In genomic region chr20:63658749-63659187, GRCh38 we compare ENCODE assay signal across 8 cellular contexts. TPM values are rescaled to one million over a fixed set of nuclear protein-coding genes. Genes with fewer than 3 reads are reported as not detected.
DNase-seq lines count a peak whose midpoint lies in the region; ATAC-seq lines count a peak whose summit lies in the region.

No MANE protein-coding gene starts in this region.

- ATAC-seq in GM21528 (IDR thresholded peaks at IDR 0.05; ENCODE audit: low FRiP score, unreplicated experiment) = peak; percentile 26

- H3K27me3 ChIP-seq in mononuclear cell (ENCODE audit: insufficient read depth, low read length) = no peaks in the 10 kb centered on the region

- no peaks in the 10 kb centered on the region for H3K9me3 ChIP-seq in mononuclear cell (ENCODE audit: low read depth, low read length)

- peak; percentile 84 for DNase-seq in CD1c-positive myeloid dendritic cell (ENCODE audit: extremely low spot score)
- DNase-seq in MV-4-11 (lab: John Stamatoyannopoulos, UW) = peak; percentile 33
- peak; percentile 22 for DNase-seq in dedifferentiated amniotic fluid mesenchymal stem cell (ENCODE audit: extremely low spot score)
- no peak for DNase-seq in mucosa of gallbladder (ENCODE audit: low spot score)
- no peak for DNase-seq in islet precursor cell
- DNase-seq in OCI-M2 (lab: John Stamatoyannopoulos, UW; ENCODE audit: unreplicated experiment) = no peak

- H3K4me1 ChIP-seq in mononuclear cell (ENCODE audit: insufficient read depth, low read length) = peaks cover 30% of the 10 kb centered on the region

- peak overlapping the region; percentile 87 for H3K4me3 ChIP-seq in mononuclear cell (ENCODE audit: low read length)

RNA-seq across cellular contexts. Expression of gene RTEL1, which starts 0.7 kb away (rescaled TPM):
- 5.7 TPM for total RNA-seq in mononuclear cell
- 30.2 TPM for total RNA-seq in mucosa of gallbladder

RNA-seq across cellular contexts. Expression of gene STMN3, which starts 5.5 kb away (rescaled TPM):
- total RNA-seq in mononuclear cell (14.5 TPM), mucosa of gallbladder (11.1 TPM)

RNA-seq across cellular contexts. Expression of gene GMEB2, which starts 31.9 kb away (rescaled TPM):
- total RNA-seq in mononuclear cell (27.1 TPM), mucosa of gallbladder (12.1 TPM)

RNA-seq across cellular contexts. Expression of gene TNFRSF6B, which starts 37.7 kb away (rescaled TPM):
- not detected for total RNA-seq in mononuclear cell
- total RNA-seq in mucosa of gallbladder = 3.2 TPM

RNA-seq across cellular contexts. Expression of gene ARFRP1, which starts 49.0 kb away (rescaled TPM):
- total RNA-seq in mononuclear cell (13.5 TPM), mucosa of gallbladder (52.2 TPM)

Comparison
In these comparisons a context has a peak if more than half of its experiments do, and no peak if none do; other contexts are left out.
1. DNase-seq: peak in CD1c-positive myeloid dendritic cell (single experiment), MV-4-11 (single experiment) and dedifferentiated amniotic fluid mesenchymal stem cell (single experiment); none in mucosa of gallbladder (single experiment), islet precursor cell (single experiment) and OCI-M2 (single experiment).